12 cellular contexts compared by ENCODE assay signal in genomic region chr9:129208191-129209091, GRCh38. TPM values are rescaled to one million over a fixed set of nuclear protein-coding genes. Genes with fewer than 3 reads are reported as not detected.
DNase-seq lines count a peak whose midpoint lies in the region; ATAC-seq and TF ChIP-seq lines count a peak whose summit lies in the region.
"Had no signal": no experiment of that assay in that cellular context is flagged by ENCODE, and none has a peak within 500 bp of the region (broad histone marks: within the 10 kb centered on the region; RNA-seq: fewer than 3 reads in every experiment).

No MANE protein-coding gene starts in this region.

- intact Hi-C loops in CD8-positive, alpha-beta T cell (cut with DNase I, micrococcal nuclease): loop anchor here in 1 of 2 experiments (1.0 kb wide), 2 partner anchors 28 to 30 kb away; partner anchors contain the start of gene IER5L

- peaks cover 48% of the 10 kb centered on the region for H3K4me1 ChIP-seq in CD8-positive, alpha-beta T cell (ENCODE audit: insufficient read depth, low read length)
- H3K4me1 ChIP-seq: lower lobe of right lung had no signal

- H3K4me3 ChIP-seq in CD8-positive, alpha-beta T cell (ENCODE audit: low read depth, low read length): peak overlapping the region; percentile 50
- H3K4me3 ChIP-seq: lower lobe of right lung had no signal

- TF ChIP-seq CTCF in CD8-positive, alpha-beta T cell (IDR thresholded peaks at IDR 0.05): no peak
- TF ChIP-seq CTCF in GM20000 (IDR thresholded peaks at IDR 0.05; ENCODE audit: extremely low read depth, missing control alignments): no peak

- H3K27me3 ChIP-seq in CD8-positive, alpha-beta T cell (ENCODE audit: insufficient read depth, low read length): no peaks in the 10 kb centered on the region

- H3K36me3 ChIP-seq in CD8-positive, alpha-beta T cell (ENCODE audit: insufficient read depth, low read length): no peaks in the 10 kb centered on the region
- H3K36me3 ChIP-seq: lower lobe of right lung had no signal

- peaks cover 49% of the 10 kb centered on the region for H3K4me1 Mint-ChIP-seq in CD8-positive, alpha-beta T cell (ENCODE audit: low read depth)
- H3K4me1 Mint-ChIP-seq in central memory CD8-positive, alpha-beta T cell: peaks cover 21% of the 10 kb centered on the region
- H3K4me1 Mint-ChIP-seq in T-helper 17 cell: peaks cover 12% of the 10 kb centered on the region

- no peaks in the 10 kb centered on the region for H3K9me3 ChIP-seq in CD8-positive, alpha-beta T cell (ENCODE audit: low read length)
- H3K9me3 ChIP-seq in T-helper 17 cell (ENCODE audit: control insufficient read depth, low read length, poor library complexity, severe bottlenecking): no peaks in the 10 kb centered on the region
- H3K9me3 ChIP-seq: lower lobe of right lung had no signal

- CTCF ChIA-PET in CD8-positive, alpha-beta T cell (lab: Charles Lee): interaction anchor here (0.9 to 1.2 kb wide), 4 partner anchors 27 to 416 kb away, joined by 3 to 4 read pairs (median 3); no protein-coding TSS in a partner anchor

- peak overlapping the region; percentile 38 for H3K27ac ChIP-seq in CD8-positive, alpha-beta T cell (ENCODE audit: low read depth, low read length)
- H3K27ac ChIP-seq: C4-2B, lower lobe of right lung had no signal

- peak overlapping the region; percentile 83 for H3K27ac Mint-ChIP-seq in CD8-positive, alpha-beta T cell
- H3K27ac Mint-ChIP-seq in central memory CD8-positive, alpha-beta T cell (ENCODE audit: low read depth): no peak overlapping the region
- no peak overlapping the region for H3K27ac Mint-ChIP-seq in T-helper 17 cell
- H3K27ac Mint-ChIP-seq: dendritic cell treated with granulocyte-macrophage colony-stimulating factor and Interleukin-4, amounts not matched to agents 40 ng/mL and 50 ng/mL, for 4 days had no signal

- no peaks in the 10 kb centered on the region for H3K36me3 Mint-ChIP-seq in CD8-positive, alpha-beta T cell
- peaks cover 5% of the 10 kb centered on the region for H3K36me3 Mint-ChIP-seq in central memory CD8-positive, alpha-beta T cell (ENCODE audit: insufficient read depth)
- no peaks in the 10 kb centered on the region for H3K36me3 Mint-ChIP-seq in T-helper 17 cell (ENCODE audit: low read depth)

- DNase-seq in CD8-positive, alpha-beta T cell: peak in 6 of 7 experiments; percentile 48 to 77 (median 61)
- peak; percentile 68 for DNase-seq in activated CD4-positive, alpha-beta T cell treated with anti-CD3 and anti-CD28 coated beads for 48 hours
- no peak for DNase-seq in central memory CD8-positive, alpha-beta T cell (ENCODE audit: low spot score in 2 of 2)
- peak; percentile 47 for DNase-seq in stimulated activated CD4-positive, alpha-beta T cell treated with anti-CD3 and anti-CD28 coated beads, Interleukin-12 subunit alpha, Interleukin-12 subunit beta, amount 100 ng/mL, for 4 hours
- DNase-seq in GM20000 (ENCODE audit: low spot score) (no peak), T-helper 17 cell (no peak), NCI-H1105 (lab: John Stamatoyannopoulos, UW) (no peak), HUDEP-2 (lab: John Stamatoyannopoulos, UW; ENCODE audit: unreplicated experiment in 76 of 76) (no peak)
- DNase-seq: lower lobe of right lung, NCI-H187 treated with DMSO at 0.1 percent for 48 hours had no signal

- ATAC-seq in CD8-positive, alpha-beta T cell: peak; percentile 72
- no peak for ATAC-seq in central memory CD8-positive, alpha-beta T cell (replicated peaks; ENCODE audit: extremely low read depth, poor library complexity, severe bottlenecking)
- no peak for ATAC-seq in T-helper 17 cell
- ATAC-seq: lower lobe of right lung had no signal

- H3K27me3 Mint-ChIP-seq in CD8-positive, alpha-beta T cell (ENCODE audit: low read depth): no peaks in the 10 kb centered on the region
- no peaks in the 10 kb centered on the region for H3K27me3 Mint-ChIP-seq in central memory CD8-positive, alpha-beta T cell
- no peaks in the 10 kb centered on the region for H3K27me3 Mint-ChIP-seq in T-helper 17 cell

- peak overlapping the region; percentile 86 for H3K4me3 Mint-ChIP-seq in CD8-positive, alpha-beta T cell
- H3K4me3 Mint-ChIP-seq in central memory CD8-positive, alpha-beta T cell: peak overlapping the region; percentile 47
- H3K4me3 Mint-ChIP-seq in T-helper 17 cell: no peak overlapping the region
- H3K4me3 Mint-ChIP-seq: dendritic cell treated with granulocyte-macrophage colony-stimulating factor and Interleukin-4, amounts not matched to agents 40 ng/mL and 50 ng/mL, for 4 days had no signal

- no peaks in the 10 kb centered on the region for H3K9me3 Mint-ChIP-seq in CD8-positive, alpha-beta T cell
- no peaks in the 10 kb centered on the region for H3K9me3 Mint-ChIP-seq in central memory CD8-positive, alpha-beta T cell
- H3K9me3 Mint-ChIP-seq: dendritic cell treated with granulocyte-macrophage colony-stimulating factor and Interleukin-4, amounts not matched to agents 40 ng/mL and 50 ng/mL, for 4 days had no signal

- POLR2A ChIA-PET in CD8-positive, alpha-beta T cell (lab: Charles Lee): interaction anchor here (1.5 to 2.6 kb wide), 3 partner anchors 28 to 34 kb away, joined by 3 to 7 read pairs (median 6); partner anchors contain the start of gene IER5L

RNA-seq across cellular contexts. Expression of gene IER5L, which starts 30.4 kb away (rescaled TPM):
- total RNA-seq in CD8-positive, alpha-beta T cell: 10 to 100 TPM; 21.7 to 25.1 TPM
- 1 to 10 TPM; 2.4 to 3.1 TPM for total RNA-seq in T-helper 17 cell

Comparison
In these comparisons a context has a peak if more than half of its experiments do, and no peak if none do; other contexts are left out.
1. DNase-seq: peak in CD8-positive, alpha-beta T cell (6 of 7), activated CD4-positive, alpha-beta T cell treated with anti-CD3 and anti-CD28 coated beads for 48 hours (single experiment) and stimulated activated CD4-positive, alpha-beta T cell treated with anti-CD3 and anti-CD28 coated beads, Interleukin-12 subunit alpha, Interleukin-12 subunit beta, amount 100 ng/mL, for 4 hours (single experiment); none in central memory CD8-positive, alpha-beta T cell (0 of 2), GM20000 (single experiment), T-helper 17 cell (0 of 3), NCI-H1105 (single experiment) and HUDEP-2 (0 of 76).
2. RNA of gene IER5L, which starts 30.4 kb away (total RNA-seq): 21.7 to 25.1 TPM in CD8-positive, alpha-beta T cell; 2.4 to 3.1 TPM in T-helper 17 cell; every median in the first group is over 4 times any median in the second.